Comparison of ENCODE assay signal across 12 cellular contexts in the genomic region with DNA sequence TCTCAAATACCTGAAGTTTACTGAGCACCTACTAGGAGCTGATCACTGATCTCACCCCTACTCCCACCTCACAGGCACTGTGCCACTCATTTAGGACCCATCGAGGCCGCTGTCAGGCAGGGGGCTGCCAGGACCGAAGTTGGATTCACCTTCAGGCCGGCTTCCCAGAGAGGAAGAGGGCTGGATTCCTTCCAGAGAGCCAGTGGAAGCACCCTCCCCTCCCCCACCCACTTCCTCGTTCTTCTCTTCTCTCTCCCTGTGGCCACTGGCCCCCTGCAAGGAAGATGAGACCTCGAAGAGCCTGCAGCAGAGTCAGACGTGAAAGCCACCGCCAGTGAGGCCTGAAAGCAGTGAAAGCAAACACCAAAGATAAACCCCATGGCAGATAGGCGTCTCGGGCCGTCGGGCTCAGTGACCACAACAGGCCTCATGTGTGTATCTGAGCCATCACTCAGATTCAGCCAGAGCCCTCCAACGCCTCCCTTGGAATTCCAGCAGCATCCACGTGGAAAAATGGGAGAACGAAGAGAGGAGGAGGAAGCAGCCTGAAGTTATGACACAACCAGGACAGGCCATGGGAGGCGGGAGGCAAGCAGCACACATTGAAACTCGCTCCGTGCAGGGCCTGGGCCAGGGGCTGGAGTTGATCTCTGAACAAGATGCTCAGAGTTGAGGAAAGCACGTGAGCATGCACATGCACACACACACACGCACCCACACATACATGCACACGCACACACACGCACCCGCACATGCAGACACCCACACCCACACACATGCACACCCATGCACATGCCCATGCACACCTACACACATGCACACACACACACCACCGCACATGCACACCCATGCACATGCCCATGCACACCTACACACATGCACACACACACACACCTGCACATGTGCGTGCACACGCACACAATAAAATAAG. TPM values are rescaled to one million over a fixed set of nuclear protein-coding genes. Genes with fewer than 3 reads are reported as not detected.
DNase-seq lines count a peak whose midpoint lies in the region; ATAC-seq and TF ChIP-seq lines count a peak whose summit lies in the region.
"Had no signal": no experiment of that assay in that cellular context is flagged by ENCODE, and none has a peak within 500 bp of the region (broad histone marks: within the 10 kb centered on the region; RNA-seq: fewer than 3 reads in every experiment).

No MANE protein-coding gene starts in this region.

- H3K27ac ChIP-seq in VCaP (peak overlapping the region; percentile 87), left lung (peak overlapping the region; percentile 3 to 94)

- peak; percentile 5 for ATAC-seq in left lung
- ATAC-seq: SK-N-SH treated with all-trans-retinoic acid at 6 μM for 48 hours had no signal

- intact Hi-C loops in left lung (cut with DNase I): no loop called here

- H3K9me3 ChIP-seq in left lung: no peaks in the 10 kb centered on the region
- H3K9me3 ChIP-seq: uterus had no signal

- TF ChIP-seq CTCF in VCaP (conservative IDR thresholded peaks at IDR 0.05) (no peak), left lung (IDR thresholded peaks at IDR 0.05) (no peak)

- H3K27me3 ChIP-seq in left lung: no peaks in the 10 kb centered on the region
- H3K27me3 ChIP-seq: uterus had no signal

- H3K4me3 ChIP-seq in left lung: peak overlapping the region in 1 of 2 donors; percentile 7
- H3K4me3 ChIP-seq: uterus had no signal

- peaks cover 18 to 85% of the 10 kb centered on the region in 2 donors for H3K4me1 ChIP-seq in left lung
- H3K4me1 ChIP-seq: uterus had no signal

- H3K36me3 ChIP-seq in left lung: no peaks in the 10 kb centered on the region
- H3K36me3 ChIP-seq: uterus had no signal

- peak; percentile 8 for DNase-seq in stimulated activated CD4-positive, alpha-beta T cell treated with anti-CD3 and anti-CD28 coated beads, Interleukin-4, amount 100 ng/mL, for 24 hours
- DNase-seq in stimulated activated CD4-positive, alpha-beta T cell treated with anti-CD3 and anti-CD28 coated beads, Interleukin-12 subunit alpha, Interleukin-12 subunit beta, amount 100 ng/mL, for 4 hours: no peak
- DNase-seq in left lung: no peak
- no peak for DNase-seq in NCI-H774 (lab: John Stamatoyannopoulos, UW)
- DNase-seq in RKO (ENCODE audit: low spot score): no peak
- DNase-seq in occipital lobe (lab: John Stamatoyannopoulos, UW): no peak
- no peak for DNase-seq in central memory CD4-positive, alpha-beta T cell
- DNase-seq: DMS53 had no signal

RNA-seq across cellular contexts. Expression of a gene that starts 6.2 kb away (rescaled TPM):
- 10 to 100 TPM; 49.0 to 95.8 TPM for total RNA-seq in left lung
- 4.2 TPM for total RNA-seq in occipital lobe

RNA-seq across cellular contexts. Expression of a gene that starts 32.2 kb away (rescaled TPM):
- total RNA-seq in left lung: 10 to 100 TPM in 1 of 2 donors, 1 to 10 TPM in 1; 5.7 to 14.4 TPM
- total RNA-seq in occipital lobe: not detected
- total RNA-seq: HT-29 had no signal

RNA-seq across cellular contexts. Expression of a gene that starts 38.3 kb away (rescaled TPM):
- total RNA-seq in left lung (under 1 TPM; 0.10 to 0.61 TPM), occipital lobe (107 TPM)
- total RNA-seq: HT-29 had no signal

RNA-seq across cellular contexts. Expression of a gene that starts 48.8 kb away (rescaled TPM):
- total RNA-seq in left lung (10 to 100 TPM; 25.7 to 28.0 TPM), occipital lobe (43.4 TPM)

Comparison
In these comparisons a context has a peak if more than half of its experiments do, and no peak if none do; other contexts are left out.
1. RNA of a gene that starts 38.3 kb away (total RNA-seq): 107 TPM in occipital lobe (single experiment); 0.10 to 0.61 TPM in left lung; every median in the first group is over 10 times any median in the second.